22 cellular contexts compared by ENCODE assay signal in genomic region chr6:163308629-163309276, GRCh38.
"Had no signal": no experiment of that assay in that cellular context is flagged by ENCODE, and none has a peak within 500 bp of the region (broad histone marks: within the 10 kb centered on the region; RNA-seq: fewer than 3 reads in every experiment).

No MANE protein-coding gene starts in this region.

- H3K9me3 ChIP-seq: ascending aorta, gastroesophageal sphincter, heart left ventricle, mucosa of descending colon, right atrium auricular region, suprapubic skin, vagina had no signal

- DNase-seq: activated CD4-positive, alpha-beta T cell treated with anti-CD3 and anti-CD28 coated beads, Interleukin-2, amount 10 ng/mL, durations not matched to agents 24 days and 14 days; activated CD4-positive, CD25-positive, alpha-beta regulatory T cell; activated CD8-positive, alpha-beta T cell treated with anti-CD3 and anti-CD28 coated beads, Interleukin-2, amount 10 ng/mL, durations not matched to agents 7 days and 5 days; activated naive CD4-positive, alpha-beta T cell treated with anti-CD3 and anti-CD28 coated beads, Interleukin-2, amount 10 ng/mL, durations not matched to agents 7 days and 5 days; activated naive CD8-positive, alpha-beta T cell treated with anti-CD3 and anti-CD28 coated beads, Interleukin-2, amount 50 U/mL, for 24 hours; activated T-cell treated with anti-CD3 and anti-CD28 coated beads, Interleukin-2, amount 50 U/mL, for 24 hours; endodermal cell; heart left ventricle; mucosa of descending colon; naive B cell; T-helper 1 cell; T-helper 9 cell had no signal

- H3K9me3 Mint-ChIP-seq: activated CD4-positive, alpha-beta T cell treated with anti-CD3 and anti-CD28 coated beads, Interleukin-2, amount 10 ng/mL, durations not matched to agents 24 days and 14 days; activated naive CD4-positive, alpha-beta T cell treated with anti-CD3 and anti-CD28 coated beads, Interleukin-2, amount 10 ng/mL, durations not matched to agents 7 days and 5 days; activated naive CD8-positive, alpha-beta T cell treated with anti-CD3 and anti-CD28 coated beads, Interleukin-2, amount 50 U/mL, for 24 hours; activated T-cell treated with anti-CD3 and anti-CD28 coated beads, Interleukin-2, amount 50 U/mL, for 24 hours; endodermal cell; memory B cell; naive B cell; stimulated activated naive CD8-positive, alpha-beta T cell treated with anti-CD3 and anti-CD28 coated beads, Interleukin-15, Interleukin-2, amounts not matched to agents 100 ng/mL and 50 ng/mL, for 24 hours had no signal

- H3K4me1 Mint-ChIP-seq: activated CD4-positive, alpha-beta T cell treated with anti-CD3 and anti-CD28 coated beads, Interleukin-2, amount 10 ng/mL, durations not matched to agents 24 days and 14 days; activated naive CD4-positive, alpha-beta T cell treated with anti-CD3 and anti-CD28 coated beads, Interleukin-2, amount 10 ng/mL, durations not matched to agents 7 days and 5 days; activated naive CD8-positive, alpha-beta T cell treated with anti-CD3 and anti-CD28 coated beads, Interleukin-2, amount 50 U/mL, for 24 hours; memory B cell; naive B cell had no signal

- H3K4me3 Mint-ChIP-seq: activated CD4-positive, alpha-beta T cell treated with anti-CD3 and anti-CD28 coated beads, Interleukin-2, amount 10 ng/mL, durations not matched to agents 24 days and 14 days; activated CD8-positive, alpha-beta T cell treated with anti-CD3 and anti-CD28 coated beads, Interleukin-2, amount 10 ng/mL, durations not matched to agents 7 days and 5 days; activated naive CD4-positive, alpha-beta T cell treated with anti-CD3 and anti-CD28 coated beads, Interleukin-2, amount 10 ng/mL, durations not matched to agents 7 days and 5 days; activated naive CD8-positive, alpha-beta T cell treated with anti-CD3 and anti-CD28 coated beads, Interleukin-2, amount 50 U/mL, for 24 hours; activated T-cell treated with anti-CD3 and anti-CD28 coated beads, Interleukin-2, amount 50 U/mL, for 24 hours; endodermal cell; memory B cell; naive B cell; neural crest cell; stimulated activated naive CD8-positive, alpha-beta T cell treated with anti-CD3 and anti-CD28 coated beads, Interleukin-15, Interleukin-2, amounts not matched to agents 100 ng/mL and 50 ng/mL, for 24 hours had no signal

- H3K27ac Mint-ChIP-seq: activated CD4-positive, alpha-beta T cell treated with anti-CD3 and anti-CD28 coated beads, Interleukin-2, amount 10 ng/mL, durations not matched to agents 24 days and 14 days; activated CD8-positive, alpha-beta T cell treated with anti-CD3 and anti-CD28 coated beads, Interleukin-2, amount 10 ng/mL, durations not matched to agents 7 days and 5 days; activated naive CD4-positive, alpha-beta T cell treated with anti-CD3 and anti-CD28 coated beads, Interleukin-2, amount 10 ng/mL, durations not matched to agents 7 days and 5 days; activated naive CD8-positive, alpha-beta T cell treated with anti-CD3 and anti-CD28 coated beads, Interleukin-2, amount 50 U/mL, for 24 hours; activated T-cell treated with anti-CD3 and anti-CD28 coated beads, Interleukin-2, amount 50 U/mL, for 24 hours; endodermal cell; memory B cell; naive B cell; progenitor cell of endocrine pancreas; stimulated activated naive CD8-positive, alpha-beta T cell treated with anti-CD3 and anti-CD28 coated beads, Interleukin-15, Interleukin-2, amounts not matched to agents 100 ng/mL and 50 ng/mL, for 24 hours had no signal

- ATAC-seq: activated CD8-positive, alpha-beta T cell treated with anti-CD3 and anti-CD28 coated beads, Interleukin-2, amount 10 ng/mL, durations not matched to agents 7 days and 5 days; activated naive CD8-positive, alpha-beta T cell treated with anti-CD3 and anti-CD28 coated beads, Interleukin-2, amount 50 U/mL, for 24 hours; gastroesophageal sphincter; mucosa of descending colon had no signal

- H3K4me3 ChIP-seq: ascending aorta, cardiac muscle cell, gastroesophageal sphincter, heart left ventricle, mucosa of descending colon, right atrium auricular region, suprapubic skin, vagina had no signal

- H3K36me3 ChIP-seq: ascending aorta, cardiac muscle cell, gastroesophageal sphincter, heart left ventricle, right atrium auricular region, suprapubic skin, vagina had no signal

- H3K4me1 ChIP-seq: ascending aorta, gastroesophageal sphincter, right atrium auricular region, suprapubic skin, vagina had no signal

- H3K27ac ChIP-seq: ascending aorta, cardiac muscle cell, gastroesophageal sphincter, heart left ventricle, right atrium auricular region, suprapubic skin, vagina had no signal

- H3K36me3 Mint-ChIP-seq: activated naive CD4-positive, alpha-beta T cell treated with anti-CD3 and anti-CD28 coated beads, Interleukin-2, amount 10 ng/mL, durations not matched to agents 7 days and 5 days; memory B cell; naive B cell had no signal

- H3K27me3 ChIP-seq: ascending aorta, cardiac muscle cell, gastroesophageal sphincter, heart left ventricle, right atrium auricular region, suprapubic skin, vagina had no signal
